9 cellular contexts compared by ENCODE assay signal in genomic region chr3:157201648-157202278, GRCh38. TPM values are rescaled to one million over a fixed set of nuclear protein-coding genes. Genes with fewer than 3 reads are reported as not detected.
DNase-seq lines count a peak whose midpoint lies in the region; ATAC-seq and TF ChIP-seq lines count a peak whose summit lies in the region.
"Had no signal": no experiment of that assay in that cellular context is flagged by ENCODE, and none has a peak within 500 bp of the region (broad histone marks: within the 10 kb centered on the region; RNA-seq: fewer than 3 reads in every experiment).

No MANE protein-coding gene starts in this region.

- peak; percentile 1 for DNase-seq in NCI-H2029 treated with DMSO at 0.1 percent for 48 hours (lab: John Stamatoyannopoulos, UW)
- no peak for DNase-seq in NCI-H2029 (lab: John Stamatoyannopoulos, UW)
- peak; percentile 34 for DNase-seq in NCI-H2081 treated with DMSO at 0.1 percent for 48 hours (lab: John Stamatoyannopoulos, UW)
- DNase-seq in activated B cell treated with CpG ODN at 0.5 μM for 24 hours = no peak
- DNase-seq in hepatic stellate cell (ENCODE audit: low spot score) = peak; percentile 27
- peak; percentile 28 for DNase-seq in stromal cell of bone marrow (ENCODE audit: low read depth)

- intact Hi-C loops in activated B cell treated with CpG ODN at 0.5 μM for 24 hours (cut with micrococcal nuclease) = loop anchor here (1.0 to 10.0 kb wide), 5 partner anchors 26 to 1051 kb away; partner anchors contain the start of gene CCNL1

- TF ChIP-seq CTCF in activated B cell treated with CpG ODN at 0.5 μM for 24 hours (IDR thresholded peaks at IDR 0.05) = peak; percentile 47

- CTCF ChIA-PET in activated B cell treated with CpG ODN at 0.5 μM for 24 hours (lab: Charles Lee) = interaction anchor here (0.8 to 2.3 kb wide), 8 partner anchors 26 to 1051 kb away, joined by 3 to 11 read pairs (median 4); no protein-coding TSS in a partner anchor

- ATAC-seq in HG02610 (IDR thresholded peaks at IDR 0.05; ENCODE audit: unreplicated experiment) (peak; percentile 79), activated B cell treated with CpG ODN at 0.5 μM for 24 hours (ENCODE audit: low read depth) (peak; percentile 50), GM19397 (IDR thresholded peaks at IDR 0.05; ENCODE audit: unreplicated experiment) (no peak)

- H3K27ac Mint-ChIP-seq in activated B cell treated with CpG ODN at 0.5 μM for 24 hours = no peak overlapping the region
- H3K27ac Mint-ChIP-seq: CD8-positive, alpha-beta memory T cell had no signal

- peaks cover 4% of the 10 kb centered on the region for H3K4me1 Mint-ChIP-seq in activated B cell treated with CpG ODN at 0.5 μM for 24 hours

- POLR2A ChIA-PET in activated B cell treated with CpG ODN at 0.5 μM for 24 hours (lab: Charles Lee) = interaction anchor here (0.8 to 2.0 kb wide), 3 partner anchors 27 to 45 kb away, joined by 3 to 17 read pairs (median 14); partner anchors contain the start of gene CCNL1

- no peak overlapping the region for H3K4me3 Mint-ChIP-seq in activated B cell treated with CpG ODN at 0.5 μM for 24 hours
- H3K4me3 Mint-ChIP-seq: CD8-positive, alpha-beta memory T cell had no signal

- peaks cover 4% of the 10 kb centered on the region for H3K9me3 Mint-ChIP-seq in activated B cell treated with CpG ODN at 0.5 μM for 24 hours

- no peaks in the 10 kb centered on the region for H3K27me3 Mint-ChIP-seq in activated B cell treated with CpG ODN at 0.5 μM for 24 hours
- H3K27me3 Mint-ChIP-seq: CD8-positive, alpha-beta memory T cell had no signal

- no peaks in the 10 kb centered on the region for H3K36me3 Mint-ChIP-seq in activated B cell treated with CpG ODN at 0.5 μM for 24 hours (ENCODE audit: low read depth)

RNA-seq across cellular contexts. Expression of gene CCNL1, which starts 41.8 kb away (rescaled TPM):
- 184 and 222 TPM in 2 replicates for total RNA-seq in activated B cell treated with CpG ODN at 0.5 μM for 24 hours

Comparison
In these comparisons a context has a peak if more than half of its experiments do, and no peak if none do; other contexts are left out.
1. DNase-seq: peak in NCI-H2029 treated with DMSO at 0.1 percent for 48 hours (single experiment), NCI-H2081 treated with DMSO at 0.1 percent for 48 hours (single experiment), hepatic stellate cell (single experiment) and stromal cell of bone marrow (single experiment); none in NCI-H2029 (single experiment) and activated B cell treated with CpG ODN at 0.5 μM for 24 hours (single experiment).